Comparison of ENCODE assay signal across 1 cellular context in the genomic region with DNA sequence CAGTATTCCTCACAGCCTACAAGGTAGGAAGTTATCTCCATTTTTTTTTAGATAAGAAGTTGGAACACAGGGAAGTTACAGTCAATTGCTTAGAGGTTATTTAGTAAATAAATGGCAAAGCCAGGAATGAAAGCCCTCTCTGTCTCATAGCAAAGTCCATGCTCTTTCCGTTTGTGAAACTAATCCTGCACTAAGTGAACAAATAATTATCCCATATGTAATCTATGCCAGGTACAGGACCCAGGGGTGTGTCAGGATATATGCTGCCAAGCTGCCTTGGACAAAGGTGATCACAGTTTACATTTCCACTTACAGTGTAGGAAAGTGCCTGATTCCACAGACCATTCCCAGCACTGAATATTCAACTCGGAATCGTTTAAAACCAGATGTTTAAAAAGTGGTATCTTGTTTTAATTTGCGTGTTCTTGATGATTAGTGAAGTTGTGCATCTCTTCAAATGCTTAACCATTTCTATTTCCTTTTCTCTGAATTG.
TF ChIP-seq lines count a peak whose summit lies in the region.

No MANE protein-coding gene starts in this region.

TF ChIP-seq in A549, 52 proteins besides CTCF, POLR2A, EP300 and RAD21 (continued from another document):
- TF ChIP-seq, protein P1, sequence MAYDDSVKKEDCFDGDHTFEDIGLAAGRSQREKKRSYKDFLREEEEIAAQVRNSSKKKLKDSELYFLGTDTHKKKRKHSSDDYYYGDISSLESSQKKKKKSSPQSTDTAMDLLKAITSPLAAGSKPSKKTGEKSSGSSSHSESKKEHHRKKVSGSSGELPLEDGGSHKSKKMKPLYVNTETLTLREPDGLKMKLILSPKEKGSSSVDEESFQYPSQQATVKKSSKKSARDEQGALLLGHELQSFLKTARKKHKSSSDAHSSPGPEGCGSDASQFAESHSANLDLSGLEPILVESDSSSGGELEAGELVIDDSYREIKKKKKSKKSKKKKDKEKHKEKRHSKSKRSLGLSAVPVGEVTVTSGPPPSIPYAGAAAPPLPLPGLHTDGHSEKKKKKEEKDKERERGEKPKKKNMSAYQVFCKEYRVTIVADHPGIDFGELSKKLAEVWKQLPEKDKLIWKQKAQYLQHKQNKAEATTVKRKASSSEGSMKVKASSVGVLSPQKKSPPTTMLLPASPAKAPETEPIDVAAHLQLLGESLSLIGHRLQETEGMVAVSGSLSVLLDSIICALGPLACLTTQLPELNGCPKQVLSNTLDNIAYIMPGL (CRISPR knock-in tag; IDR thresholded peaks at IDR 0.05; ENCODE audit: borderline replicate concordance), result no peak
- no peak for TF ChIP-seq NR3C1 (IDR thresholded peaks at IDR 0.05)
- TF ChIP-seq HOXA7 (CRISPR knock-in tag; IDR thresholded peaks at IDR 0.05), result no peak
- no peak for TF ChIP-seq HEYL (CRISPR knock-in tag; IDR thresholded peaks at IDR 0.05)
- no peak for TF ChIP-seq RFX5 (IDR thresholded peaks at IDR 0.05)
